Comparison of ENCODE assay signal across 1 cellular context in genomic region chr7:148884049-148884298, GRCh38.
TF ChIP-seq lines count a peak whose summit lies in the region.

EZH2 (minus strand) TSS chr7:148884291; CDS start chr7:148847298, 36,993 bp downstream.

TF ChIP-seq in WTC11, 78 proteins besides CTCF, POLR2A, EP300 and RAD21 (continued from another document):
- TF ChIP-seq ZMAT4 (CRISPR knock-in tag; IDR thresholded peaks at IDR 0.05) (no peak), NFATC4 (CRISPR knock-in tag; IDR thresholded peaks at IDR 0.05) (no peak), MAX (CRISPR knock-in tag; IDR thresholded peaks at IDR 0.05) (no peak), EMX1 (CRISPR knock-in tag; IDR thresholded peaks at IDR 0.05) (no peak)
